In the genomic region with DNA sequence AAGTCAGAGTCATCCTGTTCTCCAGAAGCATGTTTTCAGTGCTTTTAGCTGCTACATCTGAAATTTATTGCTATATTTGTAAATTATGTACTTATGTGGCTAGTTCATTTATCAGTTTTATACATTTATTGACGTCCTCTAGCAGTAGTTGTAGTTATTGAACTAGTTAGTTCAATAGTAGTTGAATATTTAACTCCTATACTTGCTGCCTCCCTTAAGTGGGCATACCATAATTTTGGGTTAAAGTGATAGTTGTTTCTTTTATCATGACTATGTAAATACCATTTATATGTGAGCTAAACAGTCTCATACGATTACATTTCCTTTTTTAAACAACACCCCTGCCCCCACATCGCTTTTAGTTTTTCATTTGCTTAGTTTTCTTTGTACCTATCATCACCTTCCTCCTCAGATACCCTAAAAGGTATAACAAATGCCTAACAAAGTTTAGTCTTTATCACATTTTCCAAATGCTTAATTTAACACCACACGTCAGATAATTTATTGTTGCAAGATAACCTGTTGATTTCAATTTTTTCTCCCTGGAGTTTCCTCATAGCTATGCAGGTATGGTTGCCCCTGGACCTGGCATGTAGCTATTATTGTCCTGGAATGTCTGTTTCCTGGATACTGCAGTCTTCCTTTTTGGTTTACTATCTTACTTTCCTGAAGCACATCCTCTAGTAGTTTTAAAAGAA, we compare ENCODE assay signal across 12 cellular contexts. TPM values are rescaled to one million over a fixed set of nuclear protein-coding genes. Genes with fewer than 3 reads are reported as not detected.
A peak's percentile ranks its signal among the peaks of the same experiment; 100 is the strongest.
DNase-seq lines count a peak whose midpoint lies in the region; ATAC-seq and TF ChIP-seq lines count a peak whose summit lies in the region.
"Had no signal": no experiment of that assay in that cellular context is flagged by ENCODE, and none has a peak within 500 bp of the region (broad histone marks: within the 10 kb centered on the region; RNA-seq: fewer than 3 reads in every experiment).

No MANE protein-coding gene starts in this region.

- TF ChIP-seq CTCF in WTC11 (IDR thresholded peaks at IDR 0.05) (no peak), endothelial cell (IDR thresholded peaks at IDR 0.05; ENCODE audit: unreplicated experiment) (no peak)

- H3K27me3 Mint-ChIP-seq in activated naive CD4-positive, alpha-beta T cell treated with anti-CD3 and anti-CD28 coated beads for 36 hours (ENCODE audit: low read depth) = no peaks in the 10 kb centered on the region
- no peaks in the 10 kb centered on the region for H3K27me3 Mint-ChIP-seq in WTC11 (ENCODE audit: low read depth)
- peaks cover 7% of the 10 kb centered on the region for H3K27me3 Mint-ChIP-seq in endothelial cell (ENCODE audit: unreplicated experiment)
- H3K27me3 Mint-ChIP-seq in stimulated activated naive B cell treated with anti-CD40 and anti-IgM and Interleukin-4, amounts not matched to agents 10 μg/mL and 1 μg/mL and 100 μg/mL, for 72 hours = no peaks in the 10 kb centered on the region

- peaks cover 37% of the 10 kb centered on the region for H3K36me3 Mint-ChIP-seq in activated naive CD4-positive, alpha-beta T cell treated with anti-CD3 and anti-CD28 coated beads for 36 hours (ENCODE audit: low read depth)
- H3K36me3 Mint-ChIP-seq in WTC11 (peaks cover 19% of the 10 kb centered on the region), endothelial cell (ENCODE audit: low read depth, unreplicated experiment) (peaks cover 26% of the 10 kb centered on the region)
- H3K36me3 Mint-ChIP-seq in stimulated activated naive B cell treated with anti-CD40 and anti-IgM and Interleukin-4, amounts not matched to agents 10 μg/mL and 1 μg/mL and 100 μg/mL, for 72 hours = peaks cover 36 to 50% of the 10 kb centered on the region in 2 donors

- DNase-seq in activated naive CD4-positive, alpha-beta T cell treated with anti-CD3 and anti-CD28 coated beads for 36 hours = no peak
- DNase-seq in activated naive CD4-positive, alpha-beta T cell treated with anti-CD3 and anti-CD28 coated beads, Interleukin-2, amount 50 U/mL, for 16 hours = no peak
- DNase-seq in WTC11 (ENCODE audit: low spot score) = no peak
- DNase-seq in endothelial cell (ENCODE audit: low spot score) = no peak
- DNase-seq in stimulated activated naive B cell treated with anti-CD40 and anti-IgM and Interleukin-4, amounts not matched to agents 10 μg/mL and 1 μg/mL and 100 μg/mL, for 72 hours = no peak
- DNase-seq in DMS79 (lab: John Stamatoyannopoulos, UW) = no peak
- DNase-seq in Ammon's horn (ENCODE audit: low spot score) = no peak
- no peak for DNase-seq in NCI-H1417 (lab: John Stamatoyannopoulos, UW)
- DNase-seq: activated effector memory CD4-positive, alpha-beta T cell treated with anti-CD3 and anti-CD28 coated beads, Interleukin-2, amount 50 U/mL, for 16 hours; NCI-H1694; NCI-H526; posterior cingulate gyrus had no signal

- peaks cover 90% of the 10 kb centered on the region for H3K4me1 Mint-ChIP-seq in activated naive CD4-positive, alpha-beta T cell treated with anti-CD3 and anti-CD28 coated beads for 36 hours (ENCODE audit: low read depth)
- H3K4me1 Mint-ChIP-seq in WTC11 (peaks cover 67% of the 10 kb centered on the region), endothelial cell (ENCODE audit: unreplicated experiment) (peaks cover 69% of the 10 kb centered on the region)
- H3K4me1 Mint-ChIP-seq in stimulated activated naive B cell treated with anti-CD40 and anti-IgM and Interleukin-4, amounts not matched to agents 10 μg/mL and 1 μg/mL and 100 μg/mL, for 72 hours = peaks cover 57 to 87% of the 10 kb centered on the region in 2 donors

- peak overlapping the region; percentile 87 for H3K27ac Mint-ChIP-seq in activated naive CD4-positive, alpha-beta T cell treated with anti-CD3 and anti-CD28 coated beads for 36 hours
- peak overlapping the region; percentile 43; the same call in 1 of the 2 replicates for H3K27ac Mint-ChIP-seq in WTC11
- peak overlapping the region; percentile 94 for H3K27ac Mint-ChIP-seq in endothelial cell (ENCODE audit: unreplicated experiment)
- H3K27ac Mint-ChIP-seq in stimulated activated naive B cell treated with anti-CD40 and anti-IgM and Interleukin-4, amounts not matched to agents 10 μg/mL and 1 μg/mL and 100 μg/mL, for 72 hours = peak overlapping the region; percentile 76

- intact Hi-C loops in activated naive CD4-positive, alpha-beta T cell treated with anti-CD3 and anti-CD28 coated beads for 36 hours (cut with micrococcal nuclease) = loop anchor here (1.0 to 2.0 kb wide), 6 partner anchors 8 to 83 kb away; no protein-coding TSS in a partner anchor

- H3K9me3 Mint-ChIP-seq in activated naive CD4-positive, alpha-beta T cell treated with anti-CD3 and anti-CD28 coated beads for 36 hours = peaks cover 2% of the 10 kb centered on the region
- H3K9me3 Mint-ChIP-seq in WTC11 (peaks cover 6% of the 10 kb centered on the region), endothelial cell (ENCODE audit: unreplicated experiment) (no peaks in the 10 kb centered on the region)
- peaks cover 3 to 5% of the 10 kb centered on the region in 2 donors for H3K9me3 Mint-ChIP-seq in stimulated activated naive B cell treated with anti-CD40 and anti-IgM and Interleukin-4, amounts not matched to agents 10 μg/mL and 1 μg/mL and 100 μg/mL, for 72 hours

- POLR2A ChIA-PET in WTC11 (lab: Charles Lee) = interaction anchor here (1.5 kb wide), 1 partner anchor 9 kb away, joined by 3 read pairs; the partner anchor contains the start of gene MAP4K4

- ATAC-seq in WTC11 = no peak
- ATAC-seq in stimulated activated naive B cell treated with anti-CD40 and anti-IgM and Interleukin-4, amounts not matched to agents 10 μg/mL and 1 μg/mL and 100 μg/mL, for 72 hours (replicated peaks) = no peak

- CTCF ChIA-PET in activated naive CD4-positive, alpha-beta T cell treated with anti-CD3 and anti-CD28 coated beads for 36 hours (lab: Charles Lee) = interaction anchor here (0.9 to 1.5 kb wide), 4 partner anchors 9 to 116 kb away, joined by 3 to 6 read pairs (median 4); no protein-coding TSS in a partner anchor
- CTCF ChIA-PET in WTC11 (lab: Charles Lee) = interaction anchor here (1.5 kb wide), 1 partner anchor 11 kb away, joined by 3 read pairs; no protein-coding TSS in a partner anchor

- peak overlapping the region; percentile 55 for H3K4me3 Mint-ChIP-seq in activated naive CD4-positive, alpha-beta T cell treated with anti-CD3 and anti-CD28 coated beads for 36 hours
- H3K4me3 Mint-ChIP-seq in WTC11 (no peak overlapping the region), endothelial cell (ENCODE audit: unreplicated experiment) (peak overlapping the region; percentile 62)
- peak overlapping the region; percentile 5 to 14 for H3K4me3 Mint-ChIP-seq in stimulated activated naive B cell treated with anti-CD40 and anti-IgM and Interleukin-4, amounts not matched to agents 10 μg/mL and 1 μg/mL and 100 μg/mL, for 72 hours

TF ChIP-seq in WTC11, 78 proteins besides CTCF, POLR2A, EP300 and RAD21:
- TF ChIP-seq ZNF512 (CRISPR knock-in tag; IDR thresholded peaks at IDR 0.05; ENCODE audit: borderline replicate concordance) (no peak), ETV6 (CRISPR knock-in tag; IDR thresholded peaks at IDR 0.05) (no peak), JUN (CRISPR knock-in tag; IDR thresholded peaks at IDR 0.05) (no peak), GABPB1 (CRISPR knock-in tag; IDR thresholded peaks at IDR 0.05) (no peak), MYBL2 (CRISPR knock-in tag; IDR thresholded peaks at IDR 0.05) (no peak), ZNF317 (CRISPR knock-in tag; IDR thresholded peaks at IDR 0.05; ENCODE audit: borderline replicate concordance, low read depth) (no peak), ZNF138 (CRISPR knock-in tag; conservative IDR thresholded peaks at IDR 0.05) (no peak), RELA (CRISPR knock-in tag; IDR thresholded peaks at IDR 0.05; ENCODE audit: borderline replicate concordance) (no peak)
- TF ChIP-seq, protein P1, sequence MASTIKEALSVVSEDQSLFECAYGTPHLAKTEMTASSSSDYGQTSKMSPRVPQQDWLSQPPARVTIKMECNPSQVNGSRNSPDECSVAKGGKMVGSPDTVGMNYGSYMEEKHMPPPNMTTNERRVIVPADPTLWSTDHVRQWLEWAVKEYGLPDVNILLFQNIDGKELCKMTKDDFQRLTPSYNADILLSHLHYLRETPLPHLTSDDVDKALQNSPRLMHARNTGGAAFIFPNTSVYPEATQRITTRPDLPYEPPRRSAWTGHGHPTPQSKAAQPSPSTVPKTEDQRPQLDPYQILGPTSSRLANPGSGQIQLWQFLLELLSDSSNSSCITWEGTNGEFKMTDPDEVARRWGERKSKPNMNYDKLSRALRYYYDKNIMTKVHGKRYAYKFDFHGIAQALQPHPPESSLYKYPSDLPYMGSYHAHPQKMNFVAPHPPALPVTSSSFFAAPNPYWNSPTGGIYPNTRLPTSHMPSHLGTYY (CRISPR knock-in tag; IDR thresholded peaks at IDR 0.05) = no peak

RNA-seq across cellular contexts. Expression of gene MAP4K4, which starts 8.8 kb away (rescaled TPM):
- total RNA-seq in activated naive CD4-positive, alpha-beta T cell treated with anti-CD3 and anti-CD28 coated beads for 36 hours = 100 to 1,000 TPM; 126 to 131 TPM
- total RNA-seq in WTC11 (2021) (82.6 to 112 TPM (median 87.3 TPM) in 3 replicates), endothelial cell (ENCODE audit: unreplicated experiment) (427 TPM)

Comparison
In these comparisons a context has a peak if more than half of its experiments do, and no peak if none do; other contexts are left out.
1. H3K27ac Mint-ChIP-seq: peak in every context shown above with its lines; median percentile 94 in endothelial cell; 87 in activated naive CD4-positive, alpha-beta T cell treated with anti-CD3 and anti-CD28 coated beads for 36 hours; 76 in stimulated activated naive B cell treated with anti-CD40 and anti-IgM and Interleukin-4, amounts not matched to agents 10 μg/mL and 1 μg/mL and 100 μg/mL, for 72 hours; 43 in WTC11.